In the genomic region with DNA sequence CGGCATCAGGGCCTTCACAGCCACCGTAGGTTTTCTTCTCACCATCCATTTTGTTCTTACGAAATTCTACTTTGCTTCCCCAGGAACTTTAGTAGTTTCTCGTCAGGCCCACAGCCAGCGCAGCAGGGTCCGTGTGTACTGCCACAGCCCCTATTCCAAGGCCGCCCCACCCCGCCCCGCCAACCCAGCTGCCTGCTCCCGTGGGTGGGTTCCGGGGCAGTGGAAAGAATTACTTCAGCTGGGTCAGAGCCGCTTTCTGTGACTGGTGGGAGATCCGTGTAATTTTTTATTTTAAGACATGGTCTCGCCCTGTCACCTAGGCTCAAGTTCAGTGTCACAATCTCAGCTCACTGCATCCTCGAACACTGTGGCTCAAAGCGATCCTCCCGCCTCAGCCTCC, we compare ENCODE assay signal across 11 cellular contexts. TPM values are rescaled to one million over a fixed set of nuclear protein-coding genes. Genes with fewer than 3 reads are reported as not detected.
"Had no signal": no experiment of that assay in that cellular context is flagged by ENCODE, and none has a peak within 500 bp of the region (broad histone marks: within the 10 kb centered on the region; RNA-seq: fewer than 3 reads in every experiment).

No MANE protein-coding gene starts in this region.

- H2AFZ ChIP-seq: GM23248, GM23338 had no signal

- H3K9me3 ChIP-seq: HAP-1 had no signal

- H3K36me3 ChIP-seq: HAP-1 had no signal

- H3K9ac ChIP-seq: GM23248 had no signal

- ATAC-seq: GM23338, HCT116 had no signal

- H3K27ac Mint-ChIP-seq: GM23338, H9, HFFc6 had no signal

- H3K4me1 ChIP-seq: HAP-1 had no signal

- H3K4me1 Mint-ChIP-seq: GM23338, H9 had no signal

- H3K4me2 ChIP-seq: GM23338 had no signal

- H3K27ac ChIP-seq: GM23248 had no signal

- H3K4me3 Mint-ChIP-seq: GM23338, H9, HFFc6 had no signal

- DNase-seq: GM23248, GOT3, H7, H9, HCEC 1CT, HFFc6 had no signal

- H3K4me3 ChIP-seq: GM23248, GM23338, HAP-1 had no signal

RNA-seq across cellular contexts. Expression of a gene that starts 4.2 kb away (rescaled TPM):
- total RNA-seq: GM23248, GM23338, H1, H4, H7, HFFc6 had no signal
- polyA plus RNA-seq: GM23248, GM23338 had no signal

RNA-seq across cellular contexts. Expression of a gene that starts 36.4 kb away (rescaled TPM):
- total RNA-seq: GM23248, GM23338, H1, H4, H7, H9, HFFc6 had no signal
- polyA plus RNA-seq: GM23248, GM23338, H1 had no signal

RNA-seq across cellular contexts. Expression of a gene that starts 56.2 kb away (rescaled TPM):
- total RNA-seq: GM23248, GM23338, H1, H4, H7, H9, HFFc6 had no signal
- polyA plus RNA-seq: GM23248, GM23338, H1 had no signal
